8 cellular contexts compared by ENCODE assay signal in the genomic region with DNA sequence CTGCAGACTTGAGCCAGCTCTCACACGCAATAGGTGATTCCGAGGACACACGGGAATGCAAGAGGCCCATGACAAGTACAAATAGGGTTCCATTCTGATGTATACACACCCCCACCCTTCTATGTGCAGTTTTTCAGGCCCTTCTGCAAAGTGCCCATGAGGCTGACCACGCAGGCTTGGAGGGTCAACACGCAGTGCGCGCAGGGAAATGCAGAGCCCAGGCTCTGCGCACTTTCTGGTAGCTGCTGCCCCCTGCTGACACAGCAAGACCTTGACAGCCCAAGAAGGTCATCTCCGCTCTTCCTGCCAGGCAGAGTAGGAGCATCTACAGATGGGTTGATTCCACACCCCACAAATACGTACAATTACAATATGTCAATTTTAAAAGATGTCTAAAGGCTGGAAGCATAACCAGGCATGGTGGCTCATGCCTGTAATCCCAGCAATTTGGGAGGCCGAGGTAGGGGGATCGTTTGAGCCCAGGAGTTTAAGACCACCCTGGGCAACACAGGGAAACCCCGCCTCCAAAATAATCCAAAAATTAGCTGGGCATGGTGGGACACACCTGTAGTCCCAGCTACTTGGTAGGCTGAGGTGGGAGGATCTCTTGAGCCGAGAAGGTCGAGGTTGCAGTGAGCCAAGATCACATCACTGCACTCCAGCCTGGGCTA. TPM values are rescaled to one million over a fixed set of nuclear protein-coding genes. Genes with fewer than 3 reads are reported as not detected.
DNase-seq lines count a peak whose midpoint lies in the region; ATAC-seq, FAIRE-seq and TF ChIP-seq lines count a peak whose summit lies in the region.

No MANE protein-coding gene starts in this region.

- no peaks in the 10 kb centered on the region for H3K27me3 ChIP-seq in RWPE2 (ENCODE audit: insufficient read depth, poor library complexity, severe bottlenecking)
- no peaks in the 10 kb centered on the region for H3K27me3 ChIP-seq in hepatocyte

- H4K20me1 ChIP-seq in hepatocyte (ENCODE audit: insufficient read depth, poor library complexity, severe bottlenecking) = no peaks in the 10 kb centered on the region

- H3K27ac ChIP-seq in RWPE2 (ENCODE audit: poor library complexity, severe bottlenecking) (no peak overlapping the region), hepatocyte (no peak overlapping the region)

- peak; percentile 96 for TF ChIP-seq CTCF in D721Med (IDR thresholded peaks at IDR 0.05; ENCODE audit: insufficient read depth, missing control alignments)
- peak; percentile 48 for TF ChIP-seq CTCF in RWPE2 (IDR thresholded peaks at IDR 0.05; ENCODE audit: poor library complexity, severe bottlenecking)
- peak; percentile 54 for TF ChIP-seq CTCF in hepatocyte (IDR thresholded peaks at IDR 0.05; ENCODE audit: poor library complexity)

- H3K9me2 ChIP-seq in hepatocyte (replicated peaks; ENCODE audit: insufficient read depth) = no peaks in the 10 kb centered on the region

- no peak for FAIRE-seq in D721Med (lab: Jason Lieb, UNC)

- no peak overlapping the region for H3K4me2 ChIP-seq in hepatocyte

- H3K36me3 ChIP-seq in RWPE2 (ENCODE audit: low read depth) (no peaks in the 10 kb centered on the region), hepatocyte (replicated peaks; ENCODE audit: insufficient read depth, low read depth) (no peaks in the 10 kb centered on the region)

- no peaks in the 10 kb centered on the region for H3K79me2 ChIP-seq in hepatocyte

- 53% methylated on average over 14 of the region's 15 CpGs for WGBS in hepatocyte (ENCODE audit: low lambda C conversion rate, missing lambda C conversion rate)

- ATAC-seq in GM19397 (IDR thresholded peaks at IDR 0.05; ENCODE audit: unreplicated experiment) (peak; percentile 55), HG03457 (IDR thresholded peaks at IDR 0.05; ENCODE audit: unreplicated experiment) (peak; percentile 59), RWPE2 (ENCODE audit: low read depth) (peak; percentile 53; the same call in 2 of the 3 replicates), GM18517 (IDR thresholded peaks at IDR 0.05; ENCODE audit: unreplicated experiment) (no peak)

- H3K4me3 ChIP-seq in RWPE2 (ENCODE audit: severe bottlenecking) (no peak overlapping the region), hepatocyte (no peak overlapping the region)

- H3K9me3 ChIP-seq in RWPE2 (ENCODE audit: severe bottlenecking) (no peaks in the 10 kb centered on the region), hepatocyte (ENCODE audit: low read depth) (no peaks in the 10 kb centered on the region)

- H2AFZ ChIP-seq in hepatocyte = no peak overlapping the region

- DNase-seq in D721Med (ENCODE audit: insufficient read length, low spot score) = no peak
- no peak for DNase-seq in RWPE2 (ENCODE audit: low spot score)
- peak; percentile 46 for DNase-seq in amniotic epithelial cell (ENCODE audit: low read depth)
- DNase-seq in hepatocyte (ENCODE audit: low spot score) = peak; percentile 54
- peak; percentile 56 for DNase-seq in stimulated activated CD4-positive, alpha-beta T cell treated with anti-CD3 and anti-CD28 coated beads, Interleukin-12 subunit alpha, Interleukin-12 subunit beta, amount 100 ng/mL, for 4 hours

- H3K4me1 ChIP-seq in RWPE2 (ENCODE audit: insufficient read depth, poor library complexity, severe bottlenecking) = no peaks in the 10 kb centered on the region
- no peaks in the 10 kb centered on the region for H3K4me1 ChIP-seq in hepatocyte (ENCODE audit: insufficient read depth)

RNA-seq across cellular contexts. Expression of a gene that starts 18.5 kb away (rescaled TPM):
- 13.2 and 17.2 TPM in 2 replicates for total RNA-seq in hepatocyte
- polyA plus RNA-seq in hepatocyte = 5.3 and 6.5 TPM in 2 replicates

RNA-seq across cellular contexts. Expression of a gene that starts 30.8 kb away (rescaled TPM):
- 19.0 and 23.6 TPM in 2 replicates for total RNA-seq in hepatocyte
- polyA plus RNA-seq in hepatocyte = 30.7 and 34.7 TPM in 2 replicates

RNA-seq across cellular contexts. Expression of a gene that starts 51.6 kb away (rescaled TPM):
- total RNA-seq in hepatocyte = not detected in 2 replicates
- not detected in 2 replicates for polyA plus RNA-seq in hepatocyte

RNA-seq across cellular contexts. Expression of a gene that starts 51.7 kb away (rescaled TPM):
- 24.2 and 42.1 TPM in 2 replicates for total RNA-seq in hepatocyte
- polyA plus RNA-seq in hepatocyte = 60.8 and 79.9 TPM in 2 replicates

Comparison
In these comparisons a context has a peak if more than half of its experiments do, and no peak if none do; other contexts are left out.
1. DNase-seq: peak in amniotic epithelial cell (single experiment), hepatocyte (single experiment) and stimulated activated CD4-positive, alpha-beta T cell treated with anti-CD3 and anti-CD28 coated beads, Interleukin-12 subunit alpha, Interleukin-12 subunit beta, amount 100 ng/mL, for 4 hours (single experiment); none in D721Med (single experiment) and RWPE2 (single experiment).
2. Peak in every context shown above with its lines, with median percentiles within 50 percentile points of each other: CTCF ChIP-seq.